Comparison of ENCODE assay signal across 1 cellular context in genomic region chr16:69131749-69132423, GRCh38.
A peak's percentile ranks its signal among the peaks of the same experiment; 100 is the strongest.
TF ChIP-seq lines count a peak whose summit lies in the region.

No MANE protein-coding gene starts in this region.

TF ChIP-seq in K562, 482 proteins besides CTCF, POLR2A, EP300 and RAD21 (continued from another document):
- no peak for TF ChIP-seq RERE (CRISPR knock-in tag; IDR thresholded peaks at IDR 0.05; ENCODE audit: borderline replicate concordance)
- 0 out of 2 replicates have a peak, but pooled peaks have one; percentile 20 for TF ChIP-seq TRIM28 (IDR thresholded peaks at IDR 0.05)
- TF ChIP-seq MAZ (CRISPR knock-in tag; conservative IDR thresholded peaks at IDR 0.05 in 1 of 2, IDR thresholded peaks at IDR 0.05 in 1 of 2): peak; percentile 37 to 82
- 0 out of 4 replicates have a peak, but pooled peaks of 1 of the 2 experiments have one; percentile 54 for TF ChIP-seq BCLAF1 (IDR thresholded peaks at IDR 0.05; ENCODE audit: borderline replicate concordance in 1 of 2, control insufficient read depth in 1 of 2, low read depth in 2 of 2, low read length in 1 of 2)
- peak in 1 of 2 experiments; percentile 64; a peak in 1 of 4 replicates for TF ChIP-seq SRF (CRISPR knock-in tag; IDR thresholded peaks at IDR 0.05)
- peak; percentile 48 for TF ChIP-seq SAP30 (IDR thresholded peaks at IDR 0.05; ENCODE audit: borderline replicate concordance, insufficient read depth, low read depth, low read length, poor library complexity, severe bottlenecking)
- peak; percentile 73; the same call in 1 of the 2 replicates for TF ChIP-seq SMARCA5 (IDR thresholded peaks at IDR 0.05)
- TF ChIP-seq SNIP1 (IDR thresholded peaks at IDR 0.05; ENCODE audit: low read depth): 0 out of 2 replicates have a peak, but pooled peaks have one; percentile 49
- peak; percentile 34 for TF ChIP-seq PRPF4 (IDR thresholded peaks at IDR 0.05; ENCODE audit: insufficient read depth, low read depth, low read length, poor library complexity, severe bottlenecking)
- TF ChIP-seq KDM1A (IDR thresholded peaks at IDR 0.05): peak in 1 of 2 experiments; percentile 63; a peak in 1 of 4 replicates
- no peak for TF ChIP-seq ILF3 (IDR thresholded peaks at IDR 0.05; ENCODE audit: borderline replicate concordance)
- TF ChIP-seq EP400 (IDR thresholded peaks at IDR 0.05): peak; percentile 61; the same call in 1 of the 2 replicates
- no peak for TF ChIP-seq CBX5 (IDR thresholded peaks at IDR 0.05; ENCODE audit: borderline replicate concordance, low read depth)
- TF ChIP-seq ARID2 (IDR thresholded peaks at IDR 0.05): 0 out of 2 replicates have a peak, but pooled peaks have one; percentile 23
- TF ChIP-seq KDM5B (IDR thresholded peaks at IDR 0.05; ENCODE audit: insufficient replicate concordance, low read depth, low read length): peak; percentile 60
- TF ChIP-seq MCM5 (IDR thresholded peaks at IDR 0.05; ENCODE audit: low read depth): no peak
- TF ChIP-seq MGA (IDR thresholded peaks at IDR 0.05): no peak
- TF ChIP-seq ZC3H4 (CRISPR knock-in tag; IDR thresholded peaks at IDR 0.05; ENCODE audit: borderline replicate concordance): no peak
- TF ChIP-seq BRD4 (IDR thresholded peaks at IDR 0.05): peak; percentile 94
- TF ChIP-seq XRCC5 (IDR thresholded peaks at IDR 0.05; ENCODE audit: low read depth, low read length): 0 out of 2 replicates have a peak, but pooled peaks have one; percentile 41
- 0 out of 2 replicates have a peak, but pooled peaks have one; percentile 19 for TF ChIP-seq KLF1 (tag; IDR thresholded peaks at IDR 0.05)
- no peak for TF ChIP-seq ZC3H11A (IDR thresholded peaks at IDR 0.05; ENCODE audit: low read depth, low read length)
- no peak for TF ChIP-seq FOXO4 (CRISPR knock-in tag; IDR thresholded peaks at IDR 0.05)
- TF ChIP-seq NELFE (IDR thresholded peaks at IDR 0.05; ENCODE audit: insufficient read depth, insufficient read length): no peak
